In genomic region chr11:97641988-97642387, GRCh38 we compare ENCODE assay signal across 40 cellular contexts.
"Had no signal": no experiment of that assay in that cellular context is flagged by ENCODE, and none has a peak within 500 bp of the region (broad histone marks: within the 10 kb centered on the region; RNA-seq: fewer than 3 reads in every experiment).

No MANE protein-coding gene starts in this region.

- H3K36me3 Mint-ChIP-seq: activated naive CD4-positive, alpha-beta T cell treated with anti-CD3 and anti-CD28 coated beads, Interleukin-2, amount 10 ng/mL, durations not matched to agents 7 days and 5 days; activated naive CD4-positive, alpha-beta T cell treated with anti-CD3 and anti-CD28 coated beads, Interleukin-2, amount 50 U/mL, for 24 hours; activated naive CD4-positive, alpha-beta T cell treated with anti-CD3 and anti-CD28 coated beads, Interleukin-2, amount 50 U/mL, for 72 hours; activated naive CD8-positive, alpha-beta T cell; activated naive CD8-positive, alpha-beta T cell treated with anti-CD3 and anti-CD28 coated beads for 36 hours; activated naive CD8-positive, alpha-beta T cell treated with anti-CD3 and anti-CD28 coated beads, Interleukin-2, amount 10 ng/mL, durations not matched to agents 7 days and 5 days; brain had no signal

- H3K27me3 Mint-ChIP-seq: activated naive CD4-positive, alpha-beta T cell treated with anti-CD3 and anti-CD28 coated beads, Interleukin-2, amount 10 ng/mL, durations not matched to agents 7 days and 5 days; activated naive CD4-positive, alpha-beta T cell treated with anti-CD3 and anti-CD28 coated beads, Interleukin-2, amount 50 U/mL, for 24 hours; activated naive CD8-positive, alpha-beta T cell; activated naive CD8-positive, alpha-beta T cell treated with anti-CD3 and anti-CD28 coated beads for 36 hours; activated naive CD8-positive, alpha-beta T cell treated with anti-CD3 and anti-CD28 coated beads, Interleukin-2, amount 10 ng/mL, durations not matched to agents 7 days and 5 days; activated naive CD8-positive, alpha-beta T cell treated with anti-CD3 and anti-CD28 coated beads, Interleukin-2, amount 50 U/mL, for 24 hours; activated T-cell treated with anti-CD3 and anti-CD28 coated beads, Interleukin-2, amount 50 U/mL, for 24 hours; activated T-helper 17 cell treated with anti-CD3 and anti-CD28 coated beads, Interleukin-2, amount 50 U/mL, for 72 hours; central memory CD8-positive, alpha-beta T cell had no signal

- H3K4me3 ChIP-seq: adrenal gland, ascending aorta, body of pancreas, breast epithelium, cardiac muscle cell had no signal

- H3K36me3 ChIP-seq: adrenal gland, ascending aorta, brain microvascular endothelial cell, breast epithelium, cardiac muscle cell had no signal

- H3K4me1 Mint-ChIP-seq: activated naive CD4-positive, alpha-beta T cell treated with anti-CD3 and anti-CD28 coated beads, Interleukin-2, amount 10 ng/mL, durations not matched to agents 7 days and 5 days; activated naive CD4-positive, alpha-beta T cell treated with anti-CD3 and anti-CD28 coated beads, Interleukin-2, amount 50 U/mL, for 24 hours; activated naive CD8-positive, alpha-beta T cell treated with anti-CD3 and anti-CD28 coated beads for 36 hours; activated naive CD8-positive, alpha-beta T cell treated with anti-CD3 and anti-CD28 coated beads, Interleukin-2, amount 10 ng/mL, durations not matched to agents 7 days and 5 days; activated naive CD8-positive, alpha-beta T cell treated with anti-CD3 and anti-CD28 coated beads, Interleukin-2, amount 50 U/mL, for 24 hours; activated T-helper 17 cell treated with anti-CD3 and anti-CD28 coated beads, Interleukin-2, amount 50 U/mL, for 72 hours; brain; central memory CD8-positive, alpha-beta T cell had no signal

- H3K27me3 ChIP-seq: adrenal gland, ascending aorta, body of pancreas, brain microvascular endothelial cell, breast epithelium, cardiac muscle cell had no signal

- FAIRE-seq: astrocyte, bronchial epithelial cell had no signal

- H3K4me3 Mint-ChIP-seq: activated naive CD4-positive, alpha-beta T cell treated with anti-CD3 and anti-CD28 coated beads for 36 hours; activated naive CD4-positive, alpha-beta T cell treated with anti-CD3 and anti-CD28 coated beads, Interleukin-2, amount 10 ng/mL, durations not matched to agents 7 days and 5 days; activated naive CD4-positive, alpha-beta T cell treated with anti-CD3 and anti-CD28 coated beads, Interleukin-2, amount 50 U/mL, for 24 hours; activated naive CD8-positive, alpha-beta T cell; activated naive CD8-positive, alpha-beta T cell treated with anti-CD3 and anti-CD28 coated beads for 36 hours; activated naive CD8-positive, alpha-beta T cell treated with anti-CD3 and anti-CD28 coated beads, Interleukin-2, amount 10 ng/mL, durations not matched to agents 7 days and 5 days; activated naive CD8-positive, alpha-beta T cell treated with anti-CD3 and anti-CD28 coated beads, Interleukin-2, amount 50 U/mL, for 24 hours; activated T-cell treated with anti-CD3 and anti-CD28 coated beads, Interleukin-2, amount 50 U/mL, for 24 hours; activated T-cell treated with anti-CD3 and anti-CD28 coated beads, Interleukin-2, amount 50 U/mL, for 4 hours; activated T-cell treated with anti-CD3 and anti-CD28 coated beads, Interleukin-2, amount 50 U/mL, for 72 hours; activated T-helper 1 cell treated with anti-CD3 and anti-CD28 coated beads, Interleukin-12 subunit alpha, Interleukin-12 subunit beta, Interleukin-2, Interleukin-4 antibody, amounts not matched to agents 30 ng/mL and 10 ng/mL and 1 ng/mL, durations not matched to agents 14 hours and 24 hours and 36 hours; activated T-helper 17 cell treated with anti-CD3 and anti-CD28 coated beads, Interleukin-2, amount 50 U/mL, for 72 hours; brain; central memory CD8-positive, alpha-beta T cell had no signal

- H3K9me3 Mint-ChIP-seq: activated T-helper 17 cell treated with anti-CD3 and anti-CD28 coated beads, Interleukin-2, amount 50 U/mL, for 72 hours had no signal

- DNase-seq: activated effector memory CD4-positive, alpha-beta T cell treated with anti-CD3 and anti-CD28 coated beads, Interleukin-2, amount 50 U/mL, for 16 hours; activated effector memory CD4-positive, alpha-beta T cell treated with Interleukin-2 at 50 U/mL for 16 hours; activated gamma-delta T cell; activated gamma-delta T cell treated with Interleukin-2 at 50 U/mL for 16 hours; activated naive CD4-positive, alpha-beta T cell; activated naive CD4-positive, alpha-beta T cell treated with anti-CD3 and anti-CD28 coated beads for 36 hours; activated naive CD4-positive, alpha-beta T cell treated with anti-CD3 and anti-CD28 coated beads, Interleukin-2, amount 10 ng/mL, durations not matched to agents 7 days and 5 days; activated naive CD4-positive, alpha-beta T cell treated with anti-CD3 and anti-CD28 coated beads, Interleukin-2, amount 50 U/mL, for 16 hours; activated naive CD4-positive, alpha-beta T cell treated with Interleukin-2 at 50 U/mL for 16 hours; activated naive CD8-positive, alpha-beta T cell treated with anti-CD3 and anti-CD28 coated beads for 36 hours; activated naive CD8-positive, alpha-beta T cell treated with anti-CD3 and anti-CD28 coated beads, Interleukin-2, amount 10 ng/mL, durations not matched to agents 7 days and 5 days; activated naive CD8-positive, alpha-beta T cell treated with anti-CD3 and anti-CD28 coated beads, Interleukin-2, amount 50 U/mL, for 24 hours; activated T-cell treated with anti-CD3 and anti-CD28 coated beads, Interleukin-2, amount 50 U/mL, for 1 hour; activated T-cell treated with anti-CD3 and anti-CD28 coated beads, Interleukin-2, amount 50 U/mL, for 24 hours; activated T-cell treated with anti-CD3 and anti-CD28 coated beads, Interleukin-2, amount 50 U/mL, for 4 hours; activated T-cell treated with anti-CD3 and anti-CD28 coated beads, Interleukin-2, amount 50 U/mL, for 48 hours; activated T-cell treated with anti-CD3 and anti-CD28 coated beads, Interleukin-2, amount 50 U/mL, for 72 hours; adrenal gland; amniotic stem cell; amygdala; anterior cingulate cortex; aorta; body of pancreas; brain microvascular endothelial cell; caudate nucleus; central memory CD4-positive, alpha-beta T cell; cerebellar nuclear complex had no signal

- H3K4me1 ChIP-seq: adrenal gland, ascending aorta, body of pancreas, breast epithelium had no signal

- ATAC-seq: activated naive CD4-positive, alpha-beta T cell treated with anti-CD3 and anti-CD28 coated beads, Interleukin-2, amount 50 U/mL, for 72 hours; activated naive CD8-positive, alpha-beta T cell treated with anti-CD3 and anti-CD28 coated beads, Interleukin-2, amount 50 U/mL, for 24 hours; activated T-cell treated with anti-CD3 and anti-CD28 coated beads, Interleukin-2, amount 50 U/mL, for 4 hours; activated T-cell treated with anti-CD3 and anti-CD28 coated beads, Interleukin-2, amount 50 U/mL, for 72 hours; activated T-helper 17 cell treated with anti-CD3 and anti-CD28 coated beads, Interleukin-2, amount 50 U/mL, for 72 hours; body of pancreas had no signal

- H3K9me3 ChIP-seq: adrenal gland, ascending aorta, body of pancreas had no signal

- H3K27ac ChIP-seq: adrenal gland, ascending aorta, body of pancreas, brain microvascular endothelial cell, breast epithelium, cardiac muscle cell had no signal

- H3K27ac Mint-ChIP-seq: activated naive CD4-positive, alpha-beta T cell treated with anti-CD3 and anti-CD28 coated beads for 36 hours; activated naive CD4-positive, alpha-beta T cell treated with anti-CD3 and anti-CD28 coated beads, Interleukin-2, amount 10 ng/mL, durations not matched to agents 7 days and 5 days; activated naive CD4-positive, alpha-beta T cell treated with anti-CD3 and anti-CD28 coated beads, Interleukin-2, amount 50 U/mL, for 24 hours; activated naive CD4-positive, alpha-beta T cell treated with anti-CD3 and anti-CD28 coated beads, Interleukin-2, amount 50 U/mL, for 72 hours; activated naive CD8-positive, alpha-beta T cell; activated naive CD8-positive, alpha-beta T cell treated with anti-CD3 and anti-CD28 coated beads for 36 hours; activated naive CD8-positive, alpha-beta T cell treated with anti-CD3 and anti-CD28 coated beads, Interleukin-2, amount 10 ng/mL, durations not matched to agents 7 days and 5 days; activated naive CD8-positive, alpha-beta T cell treated with anti-CD3 and anti-CD28 coated beads, Interleukin-2, amount 50 U/mL, for 24 hours; activated T-cell treated with anti-CD3 and anti-CD28 coated beads, Interleukin-2, amount 50 U/mL, for 24 hours; activated T-cell treated with anti-CD3 and anti-CD28 coated beads, Interleukin-2, amount 50 U/mL, for 72 hours; activated T-helper 1 cell treated with anti-CD3 and anti-CD28 coated beads, Interleukin-12 subunit alpha, Interleukin-12 subunit beta, Interleukin-2, Interleukin-4 antibody, amounts not matched to agents 30 ng/mL and 10 ng/mL and 1 ng/mL, durations not matched to agents 14 hours and 24 hours and 36 hours; activated T-helper 17 cell treated with anti-CD3 and anti-CD28 coated beads, Interleukin-2, amount 50 U/mL, for 72 hours; activated T-helper 2 cell treated with anti-CD3 and anti-CD28 coated beads, Interferon-gamma antibody, Interleukin-2, Interleukin-4, amounts not matched to agents 10 μg/mL and 5 μg/mL and 100 μg/mL, durations not matched to agents 14 hours and 24 hours and 36 hours; brain had no signal
